Comparison of ENCODE assay signal across 5 cellular contexts in the genomic region with DNA sequence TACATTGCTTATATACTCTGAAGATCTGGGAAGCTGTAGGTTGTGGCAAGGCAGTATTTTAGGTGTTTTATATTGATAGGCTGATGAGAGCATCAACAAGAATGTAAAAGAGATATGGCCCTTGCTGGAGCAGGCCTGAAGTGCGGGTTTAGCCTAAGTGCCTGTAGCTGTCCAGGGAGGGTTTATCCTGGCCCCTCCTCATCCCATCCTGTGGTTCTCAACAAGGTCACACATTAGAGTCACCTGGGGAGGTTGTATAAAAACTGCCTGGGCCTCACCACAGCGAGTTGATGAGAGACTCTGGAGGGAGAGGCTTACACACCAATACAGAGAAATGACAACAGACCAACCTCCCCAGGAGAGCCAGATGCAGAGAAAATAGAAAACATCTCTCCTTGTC.
"Had no signal": no experiment of that assay in that cellular context is flagged by ENCODE, and none has a peak within 500 bp of the region (broad histone marks: within the 10 kb centered on the region; RNA-seq: fewer than 3 reads in every experiment).

No MANE protein-coding gene starts in this region.

- H3K27ac Mint-ChIP-seq: GM23338 had no signal

- ATAC-seq: K562 had no signal

- H3K9me3 Mint-ChIP-seq: GM23338, H9 had no signal

- H3K4me3 ChIP-seq: GM23338, K562 had no signal

- H3K4me2 ChIP-seq: GM23338 had no signal

- H3K4me3 Mint-ChIP-seq: GM23338, H9 had no signal

- DNase-seq: H9, HCEC 1CT, IMR-90 had no signal
